In the genomic region with DNA sequence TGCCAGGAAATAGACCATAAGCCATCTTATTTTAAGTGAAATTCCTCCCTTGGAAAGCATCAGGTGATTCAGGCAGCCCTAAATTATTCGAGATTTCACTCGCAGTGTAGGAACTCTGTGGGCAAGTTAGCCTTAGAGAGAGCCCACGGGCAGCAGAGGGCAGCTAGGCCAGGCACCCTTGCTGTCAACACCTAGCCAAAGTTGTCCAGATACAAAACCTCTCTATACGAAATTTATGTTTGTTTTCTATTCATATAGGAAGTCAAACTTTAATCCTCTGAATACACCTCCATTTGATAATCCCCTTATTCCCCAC, we compare ENCODE assay signal across 28 cellular contexts.
"Had no signal": no experiment of that assay in that cellular context is flagged by ENCODE, and none has a peak within 500 bp of the region (broad histone marks: within the 10 kb centered on the region; RNA-seq: fewer than 3 reads in every experiment).

No MANE protein-coding gene starts in this region.

- H3K4me3 ChIP-seq: esophagus squamous epithelium, left lung, lower lobe of right lung, stomach, thyroid gland, upper lobe of left lung had no signal

- H3K4me1 Mint-ChIP-seq: stimulated activated naive B cell treated with anti-CD40 and anti-IgM and Interleukin-4, amounts not matched to agents 10 μg/mL and 1 μg/mL and 100 μg/mL, for 72 hours had no signal

- DNase-seq: activated CD4-positive, alpha-beta T cell treated with anti-CD3 and anti-CD28 coated beads for 36 hours; activated CD4-positive, CD25-positive, alpha-beta regulatory T cell; activated CD8-positive, alpha-beta memory T cell treated with anti-CD3 and anti-CD28 coated beads, Interleukin-2, amount 50 U/mL, for 4 hours; activated effector memory CD4-positive, alpha-beta T cell treated with anti-CD3 and anti-CD28 coated beads, Interleukin-2, amount 50 U/mL, for 16 hours; activated naive CD4-positive, alpha-beta T cell treated with anti-CD3 and anti-CD28 coated beads, Interleukin-2, amount 50 U/mL, for 16 hours; activated T-cell treated with anti-CD3 and anti-CD28 coated beads, Interleukin-2, amount 50 U/mL, for 1 hour; anterior cingulate cortex; dermis blood vessel endothelial cell; effector CD4-positive, alpha-beta T cell; esophagus squamous epithelium; foreskin melanocyte; left lung; lower lobe of right lung; mesenchymal stem cell; posterior cingulate gyrus; right cardiac atrium; stimulated activated CD4-positive, alpha-beta T cell treated with anti-CD3 and anti-CD28 coated beads, Interleukin-15, amount 100 ng/mL, for 24 hours; stimulated activated CD4-positive, alpha-beta T cell treated with anti-CD3 and anti-CD28 coated beads, Interleukin-2, amount 100 ng/mL, for 24 hours; stimulated activated naive B cell treated with anti-CD40 and anti-IgM and Interleukin-4, amounts not matched to agents 10 μg/mL and 1 μg/mL and 100 μg/mL, for 72 hours; stomach; thyroid gland; upper lobe of left lung had no signal

- H3K4me1 ChIP-seq: esophagus squamous epithelium, left lung, lower lobe of right lung, stomach, thyroid gland, upper lobe of left lung had no signal

- H3K27ac ChIP-seq: epithelial cell of prostate, esophagus squamous epithelium, left lung, lower lobe of right lung, stomach, thyroid gland, upper lobe of left lung had no signal

- H3K27me3 Mint-ChIP-seq: stimulated activated naive B cell treated with anti-CD40 and anti-IgM and Interleukin-4, amounts not matched to agents 10 μg/mL and 1 μg/mL and 100 μg/mL, for 72 hours had no signal

- FAIRE-seq: bronchial epithelial cell, endometrium, islet of Langerhans had no signal

- H3K27ac Mint-ChIP-seq: activated CD4-positive, alpha-beta T cell treated with anti-CD3 and anti-CD28 coated beads for 36 hours; activated T-helper 1 cell treated with anti-CD3 and anti-CD28 coated beads, Interleukin-12 subunit alpha, Interleukin-12 subunit beta, Interleukin-2, Interleukin-4 antibody, amounts not matched to agents 30 ng/mL and 10 ng/mL and 1 ng/mL, durations not matched to agents 14 hours and 24 hours and 36 hours; natural killer cell treated with Interleukin-12 subunit alpha and Interleukin-12 subunit beta and Interleukin-15 and Interleukin-18, amount 100 ng/mL, for 72 hours; stimulated activated naive B cell treated with anti-CD40 and anti-IgM and Interleukin-4, amounts not matched to agents 10 μg/mL and 1 μg/mL and 100 μg/mL, for 72 hours had no signal

- ATAC-seq: activated CD4-positive, alpha-beta T cell treated with anti-CD3 and anti-CD28 coated beads for 36 hours; left lung; lower lobe of right lung; natural killer cell treated with Interleukin-12 subunit alpha and Interleukin-12 subunit beta and Interleukin-15 and Interleukin-18, amount 100 ng/mL, for 72 hours; right cardiac atrium; stimulated activated naive B cell treated with anti-CD40 and anti-IgM and Interleukin-4, amounts not matched to agents 10 μg/mL and 1 μg/mL and 100 μg/mL, for 72 hours had no signal

- H3K27me3 ChIP-seq: esophagus squamous epithelium, left lung, stomach, thyroid gland, upper lobe of left lung had no signal

- H3K36me3 Mint-ChIP-seq: natural killer cell treated with Interleukin-12 subunit alpha and Interleukin-12 subunit beta and Interleukin-15 and Interleukin-18, amount 100 ng/mL, for 72 hours; stimulated activated naive B cell treated with anti-CD40 and anti-IgM and Interleukin-4, amounts not matched to agents 10 μg/mL and 1 μg/mL and 100 μg/mL, for 72 hours had no signal

- H3K9me3 Mint-ChIP-seq: activated T-helper 1 cell treated with anti-CD3 and anti-CD28 coated beads, Interleukin-12 subunit alpha, Interleukin-12 subunit beta, Interleukin-2, Interleukin-4 antibody, amounts not matched to agents 30 ng/mL and 10 ng/mL and 1 ng/mL, durations not matched to agents 14 hours and 24 hours and 36 hours; natural killer cell treated with Interleukin-12 subunit alpha and Interleukin-12 subunit beta and Interleukin-15 and Interleukin-18, amount 100 ng/mL, for 72 hours; stimulated activated naive B cell treated with anti-CD40 and anti-IgM and Interleukin-4, amounts not matched to agents 10 μg/mL and 1 μg/mL and 100 μg/mL, for 72 hours had no signal

- H3K36me3 ChIP-seq: esophagus squamous epithelium, left lung, lower lobe of right lung, stomach, thyroid gland, upper lobe of left lung had no signal

- H3K9me3 ChIP-seq: esophagus squamous epithelium, left lung, lower lobe of right lung, stomach, thyroid gland, upper lobe of left lung had no signal

- H3K4me3 Mint-ChIP-seq: activated CD4-positive, alpha-beta T cell treated with anti-CD3 and anti-CD28 coated beads for 36 hours; activated T-helper 1 cell treated with anti-CD3 and anti-CD28 coated beads, Interleukin-12 subunit alpha, Interleukin-12 subunit beta, Interleukin-2, Interleukin-4 antibody, amounts not matched to agents 30 ng/mL and 10 ng/mL and 1 ng/mL, durations not matched to agents 14 hours and 24 hours and 36 hours; natural killer cell treated with Interleukin-12 subunit alpha and Interleukin-12 subunit beta and Interleukin-15 and Interleukin-18, amount 100 ng/mL, for 72 hours; stimulated activated naive B cell treated with anti-CD40 and anti-IgM and Interleukin-4, amounts not matched to agents 10 μg/mL and 1 μg/mL and 100 μg/mL, for 72 hours had no signal
